Comparison of ENCODE assay signal across 15 cellular contexts in the genomic region with DNA sequence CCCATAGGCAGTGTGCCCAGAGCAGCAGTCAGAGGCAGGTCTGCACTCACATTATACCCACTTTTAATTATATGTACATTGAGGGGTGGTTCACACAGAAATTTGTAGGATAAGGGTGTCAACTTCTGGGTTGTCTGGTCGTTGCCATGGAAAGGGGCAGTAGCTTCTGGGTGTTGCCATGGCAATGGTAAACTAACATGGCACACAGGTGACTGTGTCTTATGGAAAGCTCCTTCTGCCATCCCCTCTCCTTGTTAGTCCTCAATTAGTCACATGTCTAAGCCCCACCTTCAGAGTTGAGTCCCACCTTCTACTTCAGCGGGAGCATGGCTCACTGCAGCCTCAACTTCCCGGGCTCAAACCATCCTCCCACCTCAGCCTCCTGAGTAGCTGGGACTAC. TPM values are rescaled to one million over a fixed set of nuclear protein-coding genes. Genes with fewer than 3 reads are reported as not detected.
DNase-seq lines count a peak whose midpoint lies in the region; ATAC-seq, FAIRE-seq and TF ChIP-seq lines count a peak whose summit lies in the region.
"Had no signal": no experiment of that assay in that cellular context is flagged by ENCODE, and none has a peak within 500 bp of the region (broad histone marks: within the 10 kb centered on the region; RNA-seq: fewer than 3 reads in every experiment).

No MANE protein-coding gene starts in this region.

- no peak overlapping the region for H3K18ac ChIP-seq in H9 (ENCODE audit: insufficient read length, low read depth, low read length)

- H3K27me3 Mint-ChIP-seq in activated CD8-positive, alpha-beta T cell treated with anti-CD3 and anti-CD28 coated beads, Interleukin-2, amount 10 ng/mL, durations not matched to agents 7 days and 5 days (ENCODE audit: low read depth): peaks cover 2% of the 10 kb centered on the region
- H3K27me3 Mint-ChIP-seq in activated CD8-positive, alpha-beta T cell treated with anti-CD3 and anti-CD28 coated beads for 36 hours: no peaks in the 10 kb centered on the region
- peaks cover 7% of the 10 kb centered on the region; the same call in 1 of the 2 replicates for H3K27me3 Mint-ChIP-seq in H9 (ENCODE audit: low read depth)
- H3K27me3 Mint-ChIP-seq in CD8-positive, alpha-beta T cell (ENCODE audit: low read depth): peaks cover 4% of the 10 kb centered on the region
- H3K27me3 Mint-ChIP-seq: CD4-positive, alpha-beta memory T cell had no signal

- no peak overlapping the region for H2AK5ac ChIP-seq in H9 (ENCODE audit: insufficient read length, low read length)

- H3K4me2 ChIP-seq in H9 (ENCODE audit: insufficient read depth, insufficient read length, low read length): no peak overlapping the region

- H3K23me2 ChIP-seq in H9 (ENCODE audit: insufficient read length, low read depth, low read length, poor library complexity, severe bottlenecking): no peaks in the 10 kb centered on the region

- H2BK15ac ChIP-seq in H9 (ENCODE audit: low read depth, low read length): no peak overlapping the region

- intact Hi-C loops in activated CD8-positive, alpha-beta T cell treated with anti-CD3 and anti-CD28 coated beads for 36 hours (cut with micrococcal nuclease): no loop called here
- intact Hi-C loops in kidney (cut with DNase I) (no loop called here), upper lobe of right lung (cut with DNase I) (no loop called here)
- intact Hi-C loops in CD8-positive, alpha-beta T cell (cut with DNase I, micrococcal nuclease): no loop called here

- no CpG with 5 or more reads among the region's 3 CpGs for WGBS in H9 (ENCODE audit: extremely low coverage, insufficient read length, low lambda C conversion rate)

- H3K9me3 ChIP-seq in kidney (ENCODE audit: control insufficient read depth in 1 of 2, low read length in 2 of 2) (no peaks in the 10 kb centered on the region), upper lobe of right lung (no peaks in the 10 kb centered on the region), H9 (ENCODE audit: control insufficient read depth, low read depth, low read length) (no peaks in the 10 kb centered on the region)
- no peaks in the 10 kb centered on the region for H3K9me3 ChIP-seq in CD8-positive, alpha-beta T cell (ENCODE audit: low read length)
- H3K9me3 ChIP-seq: BE2C had no signal

- TF ChIP-seq CTCF in activated CD8-positive, alpha-beta T cell treated with anti-CD3 and anti-CD28 coated beads for 36 hours (IDR thresholded peaks at IDR 0.05): no peak
- no peak for TF ChIP-seq CTCF in kidney (IDR thresholded peaks at IDR 0.05; ENCODE audit: borderline replicate concordance, extremely low read depth, insufficient read depth)
- no peak for TF ChIP-seq CTCF in upper lobe of right lung (IDR thresholded peaks at IDR 0.05)
- TF ChIP-seq CTCF in H9 (conservative IDR thresholded peaks at IDR 0.05): no peak
- TF ChIP-seq CTCF in CD8-positive, alpha-beta T cell (IDR thresholded peaks at IDR 0.05): no peak

- no peak for DNase-seq in activated CD8-positive, alpha-beta T cell treated with anti-CD3 and anti-CD28 coated beads, Interleukin-2, amount 10 ng/mL, durations not matched to agents 7 days and 5 days
- DNase-seq in activated CD8-positive, alpha-beta T cell treated with anti-CD3 and anti-CD28 coated beads for 36 hours: no peak
- DNase-seq in NAMALWA (ENCODE audit: low spot score) (peak; percentile 8), kidney (peak; percentile 15), upper lobe of right lung (peak; percentile 7), H9 (no peak), cerebellum (ENCODE audit: low spot score) (no peak)
- no peak for DNase-seq in CD8-positive, alpha-beta T cell
- DNase-seq: BE2C; CD4-positive, alpha-beta memory T cell; COR-L47; GM23248 had no signal

- H3K56ac ChIP-seq in H9 (ENCODE audit: insufficient read length, low read depth, low read length): no peak overlapping the region

- CTCF ChIA-PET in activated CD8-positive, alpha-beta T cell treated with anti-CD3 and anti-CD28 coated beads, Interleukin-2, amount 10 ng/mL, durations not matched to agents 7 days and 5 days (lab: Charles Lee): interaction anchor here (1.2 kb wide), 1 partner anchor 706 kb away, joined by 3 read pairs; no protein-coding TSS in a partner anchor
- CTCF ChIA-PET in activated CD8-positive, alpha-beta T cell treated with anti-CD3 and anti-CD28 coated beads for 36 hours (lab: Charles Lee): no interaction called here
- CTCF ChIA-PET in CD8-positive, alpha-beta T cell (lab: Charles Lee): no interaction called here

- no peak overlapping the region for H2AFZ ChIP-seq in H9 (ENCODE audit: low read length)
- H2AFZ ChIP-seq: GM23248 had no signal

- H4K91ac ChIP-seq in H9 (ENCODE audit: insufficient read length, low read depth, low read length): no peak overlapping the region

- no peaks in the 10 kb centered on the region for H3K27me3 ChIP-seq in upper lobe of right lung
- H3K27me3 ChIP-seq in H9 (ENCODE audit: insufficient read depth, low read length): no peaks in the 10 kb centered on the region
- H3K27me3 ChIP-seq in CD8-positive, alpha-beta T cell (ENCODE audit: insufficient read depth, low read length): no peaks in the 10 kb centered on the region
- H3K27me3 ChIP-seq: BE2C had no signal

- POLR2A ChIA-PET in activated CD8-positive, alpha-beta T cell treated with anti-CD3 and anti-CD28 coated beads, Interleukin-2, amount 10 ng/mL, durations not matched to agents 7 days and 5 days (lab: Charles Lee): no interaction called here
- POLR2A ChIA-PET in activated CD8-positive, alpha-beta T cell treated with anti-CD3 and anti-CD28 coated beads for 36 hours (lab: Charles Lee): interaction anchor here (0.6 kb wide), 1 partner anchor 30 kb away, joined by 3 read pairs; no protein-coding TSS in a partner anchor
- POLR2A ChIA-PET in CD8-positive, alpha-beta T cell (lab: Charles Lee): no interaction called here

- H3K36me3 Mint-ChIP-seq in activated CD8-positive, alpha-beta T cell treated with anti-CD3 and anti-CD28 coated beads, Interleukin-2, amount 10 ng/mL, durations not matched to agents 7 days and 5 days (ENCODE audit: low read depth): no peaks in the 10 kb centered on the region
- no peaks in the 10 kb centered on the region for H3K36me3 Mint-ChIP-seq in activated CD8-positive, alpha-beta T cell treated with anti-CD3 and anti-CD28 coated beads for 36 hours (ENCODE audit: low read depth)
- peaks cover 1 to 7% (median 5%) of the 10 kb centered on the region in 3 experiments; a peak in 4 of 7 replicates for H3K36me3 Mint-ChIP-seq in H9 (ENCODE audit: insufficient read depth in 1 of 3, low read depth in 3 of 3)
- no peaks in the 10 kb centered on the region for H3K36me3 Mint-ChIP-seq in CD8-positive, alpha-beta T cell
- H3K36me3 Mint-ChIP-seq: CD4-positive, alpha-beta memory T cell had no signal

- H2BK5ac ChIP-seq in H9 (ENCODE audit: insufficient read length, low read length): no peak overlapping the region

- no peak overlapping the region for H4K8ac ChIP-seq in H9 (replicated peaks; ENCODE audit: insufficient read length, low read depth, low read length)

- FAIRE-seq in kidney (lab: Jason Lieb, UNC): no peak
- FAIRE-seq: H54 had no signal

- no peak overlapping the region for H3K4ac ChIP-seq in H9 (ENCODE audit: low read depth, low read length)

- H3K27ac ChIP-seq in kidney (ENCODE audit: low read depth in 2 of 2, low read length in 2 of 2) (no peak overlapping the region), upper lobe of right lung (no peak overlapping the region), H9 (ENCODE audit: insufficient read length, low read depth, low read length) (no peak overlapping the region)
- no peak overlapping the region for H3K27ac ChIP-seq in CD8-positive, alpha-beta T cell (ENCODE audit: low read depth, low read length)
- H3K27ac ChIP-seq: C4-2B, GM23248 had no signal

- H3K9me3 Mint-ChIP-seq in activated CD8-positive, alpha-beta T cell treated with anti-CD3 and anti-CD28 coated beads, Interleukin-2, amount 10 ng/mL, durations not matched to agents 7 days and 5 days (ENCODE audit: insufficient read depth): peaks cover 5% of the 10 kb centered on the region
- no peaks in the 10 kb centered on the region for H3K9me3 Mint-ChIP-seq in activated CD8-positive, alpha-beta T cell treated with anti-CD3 and anti-CD28 coated beads for 36 hours
- peaks cover 8% of the 10 kb centered on the region in 2 experiments for H3K9me3 Mint-ChIP-seq in H9
- no peaks in the 10 kb centered on the region for H3K9me3 Mint-ChIP-seq in CD8-positive, alpha-beta T cell

- H3K4me3 Mint-ChIP-seq in activated CD8-positive, alpha-beta T cell treated with anti-CD3 and anti-CD28 coated beads, Interleukin-2, amount 10 ng/mL, durations not matched to agents 7 days and 5 days: no peak overlapping the region
- no peak overlapping the region for H3K4me3 Mint-ChIP-seq in activated CD8-positive, alpha-beta T cell treated with anti-CD3 and anti-CD28 coated beads for 36 hours
- no peak overlapping the region for H3K4me3 Mint-ChIP-seq in H9
- no peak overlapping the region for H3K4me3 Mint-ChIP-seq in CD8-positive, alpha-beta T cell
- H3K4me3 Mint-ChIP-seq: CD4-positive, alpha-beta memory T cell; IgD-negative memory B cell had no signal

- H2BK120ac ChIP-seq in H9 (ENCODE audit: low read depth, low read length, poor library complexity, severe bottlenecking): no peak overlapping the region

- no peak overlapping the region for H3T11ph ChIP-seq in H9 (ENCODE audit: low read length)

- H3K14ac ChIP-seq in H9 (ENCODE audit: insufficient read depth, low read length): no peak overlapping the region

- H4K5ac ChIP-seq in H9 (ENCODE audit: insufficient read length, low read depth, low read length): no peak overlapping the region

- H3K27ac Mint-ChIP-seq in activated CD8-positive, alpha-beta T cell treated with anti-CD3 and anti-CD28 coated beads, Interleukin-2, amount 10 ng/mL, durations not matched to agents 7 days and 5 days: no peak overlapping the region
- H3K27ac Mint-ChIP-seq in activated CD8-positive, alpha-beta T cell treated with anti-CD3 and anti-CD28 coated beads for 36 hours: no peak overlapping the region
- no peak overlapping the region for H3K27ac Mint-ChIP-seq in H9
- H3K27ac Mint-ChIP-seq in CD8-positive, alpha-beta T cell: no peak overlapping the region
- H3K27ac Mint-ChIP-seq: CD4-positive, alpha-beta memory T cell; IgD-negative memory B cell had no signal

- no peak overlapping the region for H3K4me3 ChIP-seq in kidney (ENCODE audit: low read length in 2 of 2)
- no peak overlapping the region for H3K4me3 ChIP-seq in upper lobe of right lung
- no peak overlapping the region for H3K4me3 ChIP-seq in CD8-positive, alpha-beta T cell (ENCODE audit: low read depth, low read length)
- H3K4me3 ChIP-seq: GM23248 had no signal

- no peak overlapping the region for H3K23ac ChIP-seq in H9 (ENCODE audit: insufficient read length, low read depth, low read length)

- no peak overlapping the region for H2BK12ac ChIP-seq in H9 (ENCODE audit: insufficient read length, low read depth, low read length)

- no peak overlapping the region for H2BK20ac ChIP-seq in H9 (ENCODE audit: low read depth, low read length, poor library complexity, severe bottlenecking)

- peak; percentile 36 for ATAC-seq in activated CD8-positive, alpha-beta T cell treated with anti-CD3 and anti-CD28 coated beads, Interleukin-2, amount 10 ng/mL, durations not matched to agents 7 days and 5 days
- ATAC-seq in activated CD8-positive, alpha-beta T cell treated with anti-CD3 and anti-CD28 coated beads for 36 hours: no peak
- ATAC-seq in upper lobe of right lung: no peak
- ATAC-seq in CD8-positive, alpha-beta T cell: no peak

- no peak overlapping the region for H3K9ac ChIP-seq in kidney (ENCODE audit: low read length in 2 of 2)
- no peak overlapping the region for H3K9ac ChIP-seq in H9 (ENCODE audit: extremely low read depth, insufficient read length, low read length)
- H3K9ac ChIP-seq: GM23248 had no signal

- no peaks in the 10 kb centered on the region for H3K4me1 ChIP-seq in kidney (ENCODE audit: control insufficient read depth in 1 of 2, insufficient read depth in 1 of 2, low read depth in 1 of 2, low read length in 2 of 2)
- no peaks in the 10 kb centered on the region for H3K4me1 ChIP-seq in upper lobe of right lung
- H3K4me1 ChIP-seq in H9 (ENCODE audit: insufficient read depth, low read length): peaks cover 3% of the 10 kb centered on the region; the same call in 1 of the 2 replicates
- H3K4me1 ChIP-seq in CD8-positive, alpha-beta T cell (ENCODE audit: insufficient read depth, low read length): no peaks in the 10 kb centered on the region
- H3K4me1 ChIP-seq: BE2C had no signal

- H3K36me3 ChIP-seq in kidney (ENCODE audit: control insufficient read depth in 1 of 2, insufficient read depth in 2 of 2, low read length in 2 of 2) (no peaks in the 10 kb centered on the region), upper lobe of right lung (no peaks in the 10 kb centered on the region)
- H3K36me3 ChIP-seq in CD8-positive, alpha-beta T cell (ENCODE audit: insufficient read depth, low read length): no peaks in the 10 kb centered on the region
- H3K36me3 ChIP-seq: BE2C had no signal

- H3K4me1 Mint-ChIP-seq in activated CD8-positive, alpha-beta T cell treated with anti-CD3 and anti-CD28 coated beads, Interleukin-2, amount 10 ng/mL, durations not matched to agents 7 days and 5 days (ENCODE audit: low read depth): peaks cover 11% of the 10 kb centered on the region
- H3K4me1 Mint-ChIP-seq in activated CD8-positive, alpha-beta T cell treated with anti-CD3 and anti-CD28 coated beads for 36 hours (ENCODE audit: low read depth): peaks cover 5% of the 10 kb centered on the region
- H3K4me1 Mint-ChIP-seq in H9: peaks cover 7 to 14% of the 10 kb centered on the region in 2 experiments
- peaks cover 2% of the 10 kb centered on the region for H3K4me1 Mint-ChIP-seq in CD8-positive, alpha-beta T cell (ENCODE audit: low read depth)

- H4K20me1 ChIP-seq in H9 (ENCODE audit: control insufficient read depth, insufficient read depth, insufficient read length): no peaks in the 10 kb centered on the region

- H3K79me1 ChIP-seq in H9 (ENCODE audit: insufficient read depth, low read depth, low read length, poor library complexity, severe bottlenecking): no peaks in the 10 kb centered on the region

- H3K79me2 ChIP-seq in H9 (ENCODE audit: insufficient read depth, low read length): no peaks in the 10 kb centered on the region

RNA-seq across cellular contexts. Expression of gene ATXN10, which starts 56.3 kb away (rescaled TPM):
- total RNA-seq in activated CD8-positive, alpha-beta T cell treated with anti-CD3 and anti-CD28 coated beads, Interleukin-2, amount 10 ng/mL, durations not matched to agents 7 days and 5 days: 100 to 1,000 TPM; 106 to 114 TPM
- 100 to 1,000 TPM; 114 to 121 TPM for total RNA-seq in activated CD8-positive, alpha-beta T cell treated with anti-CD3 and anti-CD28 coated beads for 36 hours
- 121 TPM for total RNA-seq in kidney
- polyA plus RNA-seq in kidney (ENCODE audit: insufficient read depth, low read depth, low replicate concordance): 142 TPM
- 125 TPM for total RNA-seq in upper lobe of right lung
- 210 and 214 TPM in 2 replicates for total RNA-seq in H9 (2021)
- 180 TPM for total RNA-seq in cerebellum
- 10 to 100 TPM; 35.4 to 37.7 TPM for total RNA-seq in CD8-positive, alpha-beta T cell

Comparison
In these comparisons a context has a peak if more than half of its experiments do, and no peak if none do; other contexts are left out.
1. DNase-seq: peak in NAMALWA (single experiment), kidney (single experiment) and upper lobe of right lung (single experiment); none in activated CD8-positive, alpha-beta T cell treated with anti-CD3 and anti-CD28 coated beads, Interleukin-2, amount 10 ng/mL, durations not matched to agents 7 days and 5 days (single experiment), activated CD8-positive, alpha-beta T cell treated with anti-CD3 and anti-CD28 coated beads for 36 hours (single experiment), H9 (single experiment), cerebellum (single experiment) and CD8-positive, alpha-beta T cell (0 of 7).